Comparison of ENCODE assay signal across 1 cellular context in the genomic region with DNA sequence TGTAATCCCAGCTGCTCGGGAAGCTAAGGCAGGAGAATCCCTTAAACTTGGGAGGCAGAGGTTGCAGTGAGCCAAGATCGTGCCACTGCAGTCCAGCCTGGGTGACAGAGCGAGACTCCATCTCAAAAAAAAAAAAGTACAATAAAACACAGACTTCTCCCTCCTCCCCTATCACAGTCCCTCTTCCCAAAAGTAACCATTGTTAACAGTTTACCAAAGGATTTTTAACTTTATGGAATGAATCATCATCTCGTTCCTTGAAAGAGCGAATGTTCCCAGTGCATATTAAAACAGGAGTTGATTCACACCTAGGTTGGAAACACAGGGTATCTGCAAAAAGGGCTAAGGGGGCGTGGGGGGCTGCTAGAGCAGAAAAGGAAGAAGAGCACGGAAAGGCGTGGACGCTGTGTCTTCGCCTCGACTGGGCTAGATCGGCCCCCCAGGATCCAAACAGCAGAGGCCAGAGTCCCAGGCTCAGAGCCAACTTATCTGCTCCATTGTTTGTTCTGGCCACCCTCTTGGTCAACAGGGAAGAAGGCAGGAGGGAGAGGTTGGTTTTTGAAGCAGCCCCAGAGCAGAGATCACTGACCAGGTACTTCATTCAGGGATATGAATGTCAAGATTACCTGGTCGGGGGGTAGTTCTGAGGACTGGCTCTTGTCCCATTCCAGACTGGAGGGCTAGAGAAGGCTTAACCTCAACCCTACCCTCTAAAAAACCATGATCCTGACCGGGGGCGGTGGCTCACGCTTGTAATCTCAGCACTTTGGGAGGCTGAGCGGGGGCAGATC.
TF ChIP-seq lines count a peak whose summit lies in the region.

No MANE protein-coding gene starts in this region.

TF ChIP-seq in IMR-90, 13 proteins besides CTCF, POLR2A, EP300 and RAD21:
- TF ChIP-seq NFE2L2 (IDR thresholded peaks at IDR 0.05; ENCODE audit: low read depth, low read length): no peak
- TF ChIP-seq MAFK (IDR thresholded peaks at IDR 0.05; ENCODE audit: low read depth, low read length): no peak
- TF ChIP-seq RCOR1 (IDR thresholded peaks at IDR 0.05; ENCODE audit: insufficient replicate concordance, low read length): no peak
TF ChIP-seq in IMR-90: peak in this region for 0.
